24 cellular contexts compared by ENCODE assay signal in genomic region chr10:117135026-117135372, GRCh38. TPM values are rescaled to one million over a fixed set of nuclear protein-coding genes. Genes with fewer than 3 reads are reported as not detected.
A peak's percentile ranks its signal among the peaks of the same experiment; 100 is the strongest.
DNase-seq lines count a peak whose midpoint lies in the region; ATAC-seq and TF ChIP-seq lines count a peak whose summit lies in the region.
"Had no signal": no experiment of that assay in that cellular context is flagged by ENCODE, and none has a peak within 500 bp of the region (broad histone marks: within the 10 kb centered on the region; RNA-seq: fewer than 3 reads in every experiment).

No MANE protein-coding gene starts in this region.

- H3K4me1 Mint-ChIP-seq in endothelial cell (ENCODE audit: unreplicated experiment) (peaks cover 64% of the 10 kb centered on the region), nephron (peaks cover 54% of the 10 kb centered on the region)

- peak overlapping the region; percentile 88 for H3K27ac Mint-ChIP-seq in endothelial cell (ENCODE audit: unreplicated experiment)
- no peak overlapping the region for H3K27ac Mint-ChIP-seq in nephron

- intact Hi-C loops in A673 (cut with micrococcal nuclease; ENCODE audit: unreplicated experiment) (no loop called here), psoas muscle (cut with DNase I) (no loop called here)

- POLR2A ChIA-PET in A673 (lab: Charles Lee; ENCODE audit: low non-redundant PET): interaction anchor here (0.7 to 1.2 kb wide), 2 partner anchors 29 to 337 kb away, joined by 3 read pairs; no protein-coding TSS in a partner anchor

- no peaks in the 10 kb centered on the region for H3K27me3 ChIP-seq in A673 (replicated peaks; ENCODE audit: insufficient read depth, low read depth, low read length, poor library complexity)
- peaks cover 98% of the 10 kb centered on the region for H3K27me3 ChIP-seq in HUES6 (ENCODE audit: control insufficient read depth, insufficient read depth, low read length)
- peaks cover 3 to 94% (median 50%) of the 10 kb centered on the region in 3 donors for H3K27me3 ChIP-seq in psoas muscle (ENCODE audit: insufficient read depth in 3 of 3, low read length in 2 of 3)

- ATAC-seq in psoas muscle: no peak

- H3K9me3 ChIP-seq in A673 (ENCODE audit: low read depth, low read length, poor library complexity, severe bottlenecking) (no peaks in the 10 kb centered on the region), HUES6 (ENCODE audit: control insufficient read depth, insufficient read depth, low read depth, low read length) (no peaks in the 10 kb centered on the region), psoas muscle (no peaks in the 10 kb centered on the region)
- H3K9me3 ChIP-seq: adrenal gland, lower lobe of right lung, pancreas, stomach had no signal

- CTCF ChIA-PET in A673 (lab: Charles Lee): interaction anchor here (0.6 to 2.3 kb wide), 5 partner anchors 32 to 299 kb away, joined by 3 to 14 read pairs (median 6); no protein-coding TSS in a partner anchor

- WGBS in psoas muscle, 3 donors: 64 to 80% (median 79%) methylated on average over 6 of the region's 6 CpGs

- no TSS peak for BruUV-seq in A673 (replicated peaks; lab: Mats Ljungman, UMichigan)

- no peaks in the 10 kb centered on the region for H3K9me3 Mint-ChIP-seq in endothelial cell (ENCODE audit: unreplicated experiment)
- H3K9me3 Mint-ChIP-seq in nephron: peaks cover 5% of the 10 kb centered on the region

- peak overlapping the region; percentile 100 for H3K27ac ChIP-seq in A673 (ENCODE audit: low read depth, low read length, poor library complexity, severe bottlenecking)
- no peak overlapping the region for H3K27ac ChIP-seq in HUES6 (ENCODE audit: low read depth, low read length)
- H3K27ac ChIP-seq in psoas muscle: no peak overlapping the region
- H3K27ac ChIP-seq: adrenal gland, GM23248, HL-60, lower lobe of right lung, pancreas, stomach had no signal

- H3K4me1 ChIP-seq in A673 (ENCODE audit: insufficient read depth, low read length, poor library complexity, severe bottlenecking) (peaks cover 66% of the 10 kb centered on the region), HUES6 (ENCODE audit: control insufficient read depth, insufficient read depth, low read length) (peaks cover 55% of the 10 kb centered on the region), psoas muscle (no peaks in the 10 kb centered on the region)

- no peak for DNase-seq in A673 (ENCODE audit: low spot score)
- DNase-seq in endothelial cell (ENCODE audit: low spot score): no peak
- no peak for DNase-seq in psoas muscle
- no peak for DNase-seq in DMS79 treated with DMSO at 0.1 percent for 48 hours (lab: John Stamatoyannopoulos, UW)
- no peak for DNase-seq in activated gamma-delta T cell treated with Interleukin-2 at 50 U/mL for 16 hours
- no peak for DNase-seq in AG08395 (ENCODE audit: low spot score)
- DNase-seq: activated CD8-positive, alpha-beta memory T cell treated with anti-CD3 and anti-CD28 coated beads, Interleukin-2, amount 50 U/mL, for 4 hours; activated effector memory CD4-positive, alpha-beta T cell treated with Interleukin-2 at 50 U/mL for 16 hours; adrenal gland; cortex of kidney; GM23248; lower lobe of right lung; NCI-H1417 treated with DMSO at 0.1 percent for 48 hours; NCI-H524 treated with DMSO at 0.1 percent for 48 hours; stomach had no signal

- H3K4me3 ChIP-seq in A673 (ENCODE audit: low read depth, low read length, poor library complexity, severe bottlenecking): peak overlapping the region; percentile 97
- H3K4me3 ChIP-seq in HUES6 (ENCODE audit: low read depth, low read length): peak overlapping the region; percentile 54
- no peak overlapping the region for H3K4me3 ChIP-seq in psoas muscle
- H3K4me3 ChIP-seq: GM23248 had no signal

- H3K9ac ChIP-seq in HUES6 (ENCODE audit: low read length): no peak overlapping the region
- H3K9ac ChIP-seq: GM23248 had no signal

- TF ChIP-seq CTCF in A673 (conservative IDR thresholded peaks at IDR 0.05; ENCODE audit: low read depth, low read length): no peak
- TF ChIP-seq CTCF in endothelial cell (IDR thresholded peaks at IDR 0.05; ENCODE audit: unreplicated experiment): no peak
- no peak for TF ChIP-seq CTCF in nephron (IDR thresholded peaks at IDR 0.05; ENCODE audit: unreplicated experiment in 3 of 3)
- no peak for TF ChIP-seq CTCF in psoas muscle (IDR thresholded peaks at IDR 0.05)

- H3K36me3 Mint-ChIP-seq in endothelial cell (ENCODE audit: low read depth, unreplicated experiment) (peaks cover 24% of the 10 kb centered on the region), nephron (ENCODE audit: low read depth) (no peaks in the 10 kb centered on the region)

- H3K36me3 ChIP-seq in A673 (ENCODE audit: insufficient read depth, low read length, poor library complexity, severe bottlenecking) (peaks cover 61% of the 10 kb centered on the region), HUES6 (ENCODE audit: control insufficient read depth, insufficient read depth, low read length) (no peaks in the 10 kb centered on the region), psoas muscle (ENCODE audit: insufficient read depth in 1 of 2, low read depth in 1 of 2) (no peaks in the 10 kb centered on the region)
- H3K36me3 ChIP-seq: adrenal gland, lower lobe of right lung, pancreas, stomach had no signal

- H3K4me3 Mint-ChIP-seq in endothelial cell (ENCODE audit: unreplicated experiment): peak overlapping the region; percentile 97
- H3K4me3 Mint-ChIP-seq in nephron: peak overlapping the region; percentile 67 to 69 (median 68)

- peaks cover 24% of the 10 kb centered on the region for H3K27me3 Mint-ChIP-seq in endothelial cell (ENCODE audit: unreplicated experiment)
- peaks cover 98% of the 10 kb centered on the region for H3K27me3 Mint-ChIP-seq in nephron (ENCODE audit: low read depth)

RNA-seq across cellular contexts. Expression of gene VAX1, which starts 3.1 kb away (rescaled TPM):
- total RNA-seq in A673 (2021) (65.1 and 74.4 TPM in 2 replicates), endothelial cell (ENCODE audit: unreplicated experiment) (26.3 TPM), psoas muscle (not detected)
- polyA plus RNA-seq in psoas muscle: not detected
- total RNA-seq: A172, adrenal gland, bronchial epithelial cell, GM23248, lower lobe of right lung, M059J, pancreas, RPMI7951, stomach, ureter had no signal
- polyA plus RNA-seq: adrenal gland, GM23248, pancreas, stomach had no signal

Comparison
In these comparisons a context has a peak if more than half of its experiments do, and no peak if none do; other contexts are left out.
1. RNA of gene VAX1, which starts 3.1 kb away (total RNA-seq): 65.1 to 74.4 TPM in A673 and 26.3 TPM in endothelial cell (single experiment); not detected in psoas muscle; every median in the first group is over 10 times any median in the second.